In the genomic region with DNA sequence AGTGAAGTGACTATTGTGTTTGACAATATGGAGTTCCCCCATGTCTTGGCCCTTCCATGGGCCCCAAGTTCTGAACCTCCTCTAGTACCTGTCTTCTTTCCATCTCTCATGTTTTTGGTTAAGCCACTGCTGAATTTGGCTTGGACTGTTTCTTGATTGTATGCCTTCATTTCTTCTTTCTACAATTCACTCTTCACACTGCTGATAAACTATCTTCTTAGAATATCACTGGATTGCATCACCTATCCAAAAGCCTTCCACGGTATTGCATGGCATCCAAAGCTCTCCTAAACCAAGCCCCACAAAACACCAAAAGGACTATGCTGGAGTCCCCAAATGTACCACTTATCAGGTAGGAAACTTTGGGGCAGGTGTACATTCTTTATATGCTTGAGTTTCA, we compare ENCODE assay signal across 23 cellular contexts.
"Had no signal": no experiment of that assay in that cellular context is flagged by ENCODE, and none has a peak within 500 bp of the region (broad histone marks: within the 10 kb centered on the region; RNA-seq: fewer than 3 reads in every experiment).

No MANE protein-coding gene starts in this region.

- ATAC-seq: activated CD8-positive, alpha-beta memory T cell treated with anti-CD3 and anti-CD28 coated beads, Interleukin-2, amount 10 ng/mL, durations not matched to agents 7 days and 5 days; activated CD8-positive, alpha-beta T cell treated with anti-CD3 and anti-CD28 coated beads, Interleukin-2, amount 10 ng/mL, durations not matched to agents 7 days and 5 days; activated naive CD4-positive, alpha-beta T cell treated with anti-CD3 and anti-CD28 coated beads, Interleukin-2, amount 50 U/mL, for 72 hours; esophagus mucosa; T-helper 17 cell had no signal

- DNase-seq: activated CD4-positive, alpha-beta memory T cell treated with anti-CD3 and anti-CD28 coated beads for 36 hours; activated CD4-positive, alpha-beta T cell treated with anti-CD3 and anti-CD28 coated beads for 1 hour; activated CD4-positive, alpha-beta T cell treated with anti-CD3 and anti-CD28 coated beads for 4 hours; activated CD8-positive, alpha-beta memory T cell treated with anti-CD3 and anti-CD28 coated beads, Interleukin-2, amount 10 ng/mL, durations not matched to agents 7 days and 5 days; activated CD8-positive, alpha-beta memory T cell treated with anti-CD3 and anti-CD28 coated beads, Interleukin-2, amount 50 U/mL, for 4 hours; activated CD8-positive, alpha-beta T cell treated with anti-CD3 and anti-CD28 coated beads, Interleukin-2, amount 10 ng/mL, durations not matched to agents 7 days and 5 days; activated effector memory CD4-positive, alpha-beta T cell treated with anti-CD3 and anti-CD28 coated beads, Interleukin-2, amount 50 U/mL, for 16 hours; activated naive CD4-positive, alpha-beta T cell treated with anti-CD3 and anti-CD28 coated beads for 36 hours; activated naive CD8-positive, alpha-beta T cell treated with anti-CD3 and anti-CD28 coated beads, Interleukin-2, amount 10 ng/mL, durations not matched to agents 7 days and 5 days; activated T-cell treated with anti-CD3 and anti-CD28 coated beads, Interleukin-2, amount 50 U/mL, for 1 hour; activated T-cell treated with anti-CD3 and anti-CD28 coated beads, Interleukin-2, amount 50 U/mL, for 48 hours; central memory CD4-positive, alpha-beta T cell; cerebellar nuclear complex; colonic mucosa; effector CD8-positive, alpha-beta T cell; head of caudate nucleus; hippocampal formation; T-helper 17 cell had no signal

- H3K4me3 ChIP-seq: ascending aorta, breast epithelium, cardiac muscle cell, colonic mucosa had no signal

- H3K27me3 ChIP-seq: ascending aorta, breast epithelium, colonic mucosa had no signal

- H3K27ac ChIP-seq: ascending aorta, breast epithelium, cardiac muscle cell, colonic mucosa had no signal
